ENCODE assay signal across 1 cellular context in genomic region chr9:33446507-33447403, GRCh38.
TF ChIP-seq lines count a peak whose summit lies in the region.

No MANE protein-coding gene starts in this region.

TF ChIP-seq in K562, 482 proteins besides CTCF, POLR2A, EP300 and RAD21 (continued from another document and continues in another):
- no peak for TF ChIP-seq GTF3C2 (IDR thresholded peaks at IDR 0.05; ENCODE audit: borderline replicate concordance, extremely low read depth, insufficient read length)
- TF ChIP-seq, protein P1, sequence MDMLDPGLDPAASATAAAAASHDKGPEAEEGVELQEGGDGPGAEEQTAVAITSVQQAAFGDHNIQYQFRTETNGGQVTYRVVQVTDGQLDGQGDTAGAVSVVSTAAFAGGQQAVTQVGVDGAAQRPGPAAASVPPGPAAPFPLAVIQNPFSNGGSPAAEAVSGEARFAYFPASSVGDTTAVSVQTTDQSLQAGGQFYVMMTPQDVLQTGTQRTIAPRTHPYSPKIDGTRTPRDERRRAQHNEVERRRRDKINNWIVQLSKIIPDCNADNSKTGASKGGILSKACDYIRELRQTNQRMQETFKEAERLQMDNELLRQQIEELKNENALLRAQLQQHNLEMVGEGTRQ (CRISPR knock-in tag; IDR thresholded peaks at IDR 0.05), result no peak
- TF ChIP-seq, protein P2, sequence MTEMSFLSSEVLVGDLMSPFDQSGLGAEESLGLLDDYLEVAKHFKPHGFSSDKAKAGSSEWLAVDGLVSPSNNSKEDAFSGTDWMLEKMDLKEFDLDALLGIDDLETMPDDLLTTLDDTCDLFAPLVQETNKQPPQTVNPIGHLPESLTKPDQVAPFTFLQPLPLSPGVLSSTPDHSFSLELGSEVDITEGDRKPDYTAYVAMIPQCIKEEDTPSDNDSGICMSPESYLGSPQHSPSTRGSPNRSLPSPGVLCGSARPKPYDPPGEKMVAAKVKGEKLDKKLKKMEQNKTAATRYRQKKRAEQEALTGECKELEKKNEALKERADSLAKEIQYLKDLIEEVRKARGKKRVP (CRISPR knock-in tag; IDR thresholded peaks at IDR 0.05), result no peak
- no peak for TF ChIP-seq NELFE (IDR thresholded peaks at IDR 0.05; ENCODE audit: insufficient read depth, insufficient read length)
- TF ChIP-seq RNF219 (CRISPR knock-in tag; IDR thresholded peaks at IDR 0.05), result no peak
- no peak for TF ChIP-seq CSDE1 (IDR thresholded peaks at IDR 0.05)
- no peak for TF ChIP-seq ZNF785 (CRISPR knock-in tag; IDR thresholded peaks at IDR 0.05)
- no peak for TF ChIP-seq SAFB (IDR thresholded peaks at IDR 0.05; ENCODE audit: borderline replicate concordance, low read depth, low read length)
- no peak for TF ChIP-seq SRSF9 (IDR thresholded peaks at IDR 0.05; ENCODE audit: borderline replicate concordance, low read depth, low read length)
- TF ChIP-seq SIRT6 (IDR thresholded peaks at IDR 0.05; ENCODE audit: low read depth, low read length), result no peak
- no peak for TF ChIP-seq NR2F6 (CRISPR knock-in tag; IDR thresholded peaks at IDR 0.05)
- no peak for TF ChIP-seq KAT2B (IDR thresholded peaks at IDR 0.05; ENCODE audit: low read depth, low read length)
- no peak for TF ChIP-seq GTF2F1 (IDR thresholded peaks at IDR 0.05; ENCODE audit: low read depth, low read length)
- no peak for TF ChIP-seq BRD4 (IDR thresholded peaks at IDR 0.05)
- no peak for TF ChIP-seq HEY1 (CRISPR knock-in tag; IDR thresholded peaks at IDR 0.05; ENCODE audit: borderline replicate concordance)
- no peak for TF ChIP-seq IRF9 (tag; IDR thresholded peaks at IDR 0.05)
- TF ChIP-seq NUFIP1 (IDR thresholded peaks at IDR 0.05; ENCODE audit: partially characterized antibody), result no peak
- peak; percentile 8; the same call in 1 of the 2 replicates for TF ChIP-seq RAD51 (IDR thresholded peaks at IDR 0.05; ENCODE audit: borderline replicate concordance, low read depth)
- TF ChIP-seq DDX20 (tag; IDR thresholded peaks at IDR 0.05; ENCODE audit: low read depth), result no peak
- no peak for TF ChIP-seq GABPB1 (CRISPR knock-in tag; IDR thresholded peaks at IDR 0.05)
- no peak for TF ChIP-seq RBM25 (IDR thresholded peaks at IDR 0.05; ENCODE audit: low read depth, low read length, severe bottlenecking)
- TF ChIP-seq MLLT1 (IDR thresholded peaks at IDR 0.05), result no peak
- no peak for TF ChIP-seq HNRNPUL1 (IDR thresholded peaks at IDR 0.05; ENCODE audit: low read length)
- TF ChIP-seq SAFB2 (IDR thresholded peaks at IDR 0.05; ENCODE audit: borderline replicate concordance, low read depth, low read length, severe bottlenecking), result no peak
- TF ChIP-seq CREBBP (IDR thresholded peaks at IDR 0.05; ENCODE audit: low read depth, low read length), result no peak
- TF ChIP-seq ZNF12 (CRISPR knock-in tag; IDR thresholded peaks at IDR 0.05), result no peak
- TF ChIP-seq, protein P3, sequence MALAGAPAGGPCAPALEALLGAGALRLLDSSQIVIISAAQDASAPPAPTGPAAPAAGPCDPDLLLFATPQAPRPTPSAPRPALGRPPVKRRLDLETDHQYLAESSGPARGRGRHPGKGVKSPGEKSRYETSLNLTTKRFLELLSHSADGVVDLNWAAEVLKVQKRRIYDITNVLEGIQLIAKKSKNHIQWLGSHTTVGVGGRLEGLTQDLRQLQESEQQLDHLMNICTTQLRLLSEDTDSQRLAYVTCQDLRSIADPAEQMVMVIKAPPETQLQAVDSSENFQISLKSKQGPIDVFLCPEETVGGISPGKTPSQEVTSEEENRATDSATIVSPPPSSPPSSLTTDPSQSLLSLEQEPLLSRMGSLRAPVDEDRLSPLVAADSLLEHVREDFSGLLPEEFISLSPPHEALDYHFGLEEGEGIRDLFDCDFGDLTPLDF (CRISPR knock-in tag; IDR thresholded peaks at IDR 0.05), result no peak
- TF ChIP-seq STAT5B (CRISPR knock-in tag; IDR thresholded peaks at IDR 0.05), result no peak
- TF ChIP-seq, protein P4, sequence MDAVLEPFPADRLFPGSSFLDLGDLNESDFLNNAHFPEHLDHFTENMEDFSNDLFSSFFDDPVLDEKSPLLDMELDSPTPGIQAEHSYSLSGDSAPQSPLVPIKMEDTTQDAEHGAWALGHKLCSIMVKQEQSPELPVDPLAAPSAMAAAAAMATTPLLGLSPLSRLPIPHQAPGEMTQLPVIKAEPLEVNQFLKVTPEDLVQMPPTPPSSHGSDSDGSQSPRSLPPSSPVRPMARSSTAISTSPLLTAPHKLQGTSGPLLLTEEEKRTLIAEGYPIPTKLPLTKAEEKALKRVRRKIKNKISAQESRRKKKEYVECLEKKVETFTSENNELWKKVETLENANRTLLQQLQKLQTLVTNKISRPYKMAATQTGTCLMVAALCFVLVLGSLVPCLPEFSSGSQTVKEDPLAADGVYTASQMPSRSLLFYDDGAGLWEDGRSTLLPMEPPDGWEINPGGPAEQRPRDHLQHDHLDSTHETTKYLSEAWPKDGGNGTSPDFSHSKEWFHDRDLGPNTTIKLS (IDR thresholded peaks at IDR 0.05; ENCODE audit: borderline replicate concordance, low read depth), result no peak
- no peak for TF ChIP-seq HNRNPLL (IDR thresholded peaks at IDR 0.05; ENCODE audit: low read depth, low read length, poor library complexity, severe bottlenecking)
- TF ChIP-seq POLR2B (IDR thresholded peaks at IDR 0.05; ENCODE audit: low read depth, partially characterized antibody), result no peak
- TF ChIP-seq, protein P5, sequence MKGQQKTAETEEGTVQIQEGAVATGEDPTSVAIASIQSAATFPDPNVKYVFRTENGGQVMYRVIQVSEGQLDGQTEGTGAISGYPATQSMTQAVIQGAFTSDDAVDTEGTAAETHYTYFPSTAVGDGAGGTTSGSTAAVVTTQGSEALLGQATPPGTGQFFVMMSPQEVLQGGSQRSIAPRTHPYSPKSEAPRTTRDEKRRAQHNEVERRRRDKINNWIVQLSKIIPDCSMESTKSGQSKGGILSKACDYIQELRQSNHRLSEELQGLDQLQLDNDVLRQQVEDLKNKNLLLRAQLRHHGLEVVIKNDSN (CRISPR knock-in tag; IDR thresholded peaks at IDR 0.05), result 0 out of 2 replicates have a peak, but pooled peaks have one; percentile 10
- TF ChIP-seq KDM1A (IDR thresholded peaks at IDR 0.05), result peak; percentile 36 to 66; a peak in 3 of 4 replicates
- TF ChIP-seq SMAD3 (CRISPR knock-in tag; conservative IDR thresholded peaks at IDR 0.05), result no peak
- TF ChIP-seq NCOR1 (IDR thresholded peaks at IDR 0.05), result peak; percentile 59
- TF ChIP-seq ZBTB1 (CRISPR knock-in tag; IDR thresholded peaks at IDR 0.05; ENCODE audit: borderline replicate concordance, low read depth), result no peak
- TF ChIP-seq ZNF316 (IDR thresholded peaks at IDR 0.05), result peak; percentile 37; the same call in 1 of the 2 replicates
- TF ChIP-seq ZNF282 (CRISPR knock-in tag; IDR thresholded peaks at IDR 0.05), result no peak
- peak; percentile 89 for TF ChIP-seq L3MBTL2 (IDR thresholded peaks at IDR 0.05)
- TF ChIP-seq HDGF (IDR thresholded peaks at IDR 0.05), result no peak
- TF ChIP-seq, protein P6, sequence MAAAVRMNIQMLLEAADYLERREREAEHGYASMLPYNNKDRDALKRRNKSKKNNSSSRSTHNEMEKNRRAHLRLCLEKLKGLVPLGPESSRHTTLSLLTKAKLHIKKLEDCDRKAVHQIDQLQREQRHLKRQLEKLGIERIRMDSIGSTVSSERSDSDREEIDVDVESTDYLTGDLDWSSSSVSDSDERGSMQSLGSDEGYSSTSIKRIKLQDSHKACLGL (CRISPR knock-in tag; IDR thresholded peaks at IDR 0.05; ENCODE audit: borderline replicate concordance, poor library complexity, severe bottlenecking), result no peak
- TF ChIP-seq CREM (IDR thresholded peaks at IDR 0.05; ENCODE audit: low read depth), result peak; percentile 64
- no peak for TF ChIP-seq ZNF780A (CRISPR knock-in tag; IDR thresholded peaks at IDR 0.05)
- TF ChIP-seq, protein P7, sequence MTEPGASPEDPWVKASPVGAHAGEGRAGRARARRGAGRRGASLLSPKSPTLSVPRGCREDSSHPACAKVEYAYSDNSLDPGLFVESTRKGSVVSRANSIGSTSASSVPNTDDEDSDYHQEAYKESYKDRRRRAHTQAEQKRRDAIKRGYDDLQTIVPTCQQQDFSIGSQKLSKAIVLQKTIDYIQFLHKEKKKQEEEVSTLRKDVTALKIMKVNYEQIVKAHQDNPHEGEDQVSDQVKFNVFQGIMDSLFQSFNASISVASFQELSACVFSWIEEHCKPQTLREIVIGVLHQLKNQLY (CRISPR knock-in tag; conservative IDR thresholded peaks at IDR 0.05), result no peak
- TF ChIP-seq ETV5 (CRISPR knock-in tag; IDR thresholded peaks at IDR 0.05; ENCODE audit: low read depth), result peak; percentile 49; the same call in 1 of the 2 replicates
- TF ChIP-seq ZNF217 (CRISPR knock-in tag; IDR thresholded peaks at IDR 0.05), result no peak
- TF ChIP-seq RFX5 (IDR thresholded peaks at IDR 0.05; ENCODE audit: low read depth, low read length), result no peak
- no peak; a peak in 2 of 4 replicates for TF ChIP-seq RCOR1 (IDR thresholded peaks at IDR 0.05; ENCODE audit: borderline replicate concordance in 1 of 2, low read depth in 2 of 2, low read length in 2 of 2)
- TF ChIP-seq, protein P8, sequence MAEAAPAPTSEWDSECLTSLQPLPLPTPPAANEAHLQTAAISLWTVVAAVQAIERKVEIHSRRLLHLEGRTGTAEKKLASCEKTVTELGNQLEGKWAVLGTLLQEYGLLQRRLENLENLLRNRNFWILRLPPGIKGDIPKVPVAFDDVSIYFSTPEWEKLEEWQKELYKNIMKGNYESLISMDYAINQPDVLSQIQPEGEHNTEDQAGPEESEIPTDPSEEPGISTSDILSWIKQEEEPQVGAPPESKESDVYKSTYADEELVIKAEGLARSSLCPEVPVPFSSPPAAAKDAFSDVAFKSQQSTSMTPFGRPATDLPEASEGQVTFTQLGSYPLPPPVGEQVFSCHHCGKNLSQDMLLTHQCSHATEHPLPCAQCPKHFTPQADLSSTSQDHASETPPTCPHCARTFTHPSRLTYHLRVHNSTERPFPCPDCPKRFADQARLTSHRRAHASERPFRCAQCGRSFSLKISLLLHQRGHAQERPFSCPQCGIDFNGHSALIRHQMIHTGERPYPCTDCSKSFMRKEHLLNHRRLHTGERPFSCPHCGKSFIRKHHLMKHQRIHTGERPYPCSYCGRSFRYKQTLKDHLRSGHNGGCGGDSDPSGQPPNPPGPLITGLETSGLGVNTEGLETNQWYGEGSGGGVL (CRISPR knock-in tag; IDR thresholded peaks at IDR 0.05), result no peak
- peak; percentile 70 for TF ChIP-seq DPF2 (IDR thresholded peaks at IDR 0.05)
- TF ChIP-seq HSF4 (CRISPR knock-in tag; IDR thresholded peaks at IDR 0.05; ENCODE audit: borderline replicate concordance), result no peak
